9 cellular contexts compared by ENCODE assay signal in genomic region chr18:76751538-76751890, GRCh38.
"Had no signal": no experiment of that assay in that cellular context is flagged by ENCODE, and none has a peak within 500 bp of the region (broad histone marks: within the 10 kb centered on the region; RNA-seq: fewer than 3 reads in every experiment).

No MANE protein-coding gene starts in this region.

- H3K27ac ChIP-seq: HL-60 had no signal

- H3K4me1 ChIP-seq: HAP-1 had no signal

- H3K27ac Mint-ChIP-seq: HFFc6 had no signal

- H3K4me3 Mint-ChIP-seq: HFFc6 had no signal

- H3K4me3 ChIP-seq: HAP-1, K562 had no signal

- DNase-seq: GOT3, H7, HFFc6, IMR-90, KG1 had no signal

- H3K36me3 ChIP-seq: HAP-1 had no signal

- ATAC-seq: HCT116, K562 had no signal

- FAIRE-seq: K562 had no signal
